ENCODE assay signal across 22 cellular contexts in genomic region chr18:66555585-66555984, GRCh38. TPM values are rescaled to one million over a fixed set of nuclear protein-coding genes. Genes with fewer than 3 reads are reported as not detected.
DNase-seq lines count a peak whose midpoint lies in the region; ATAC-seq, FAIRE-seq and TF ChIP-seq lines count a peak whose summit lies in the region.
"Had no signal": no experiment of that assay in that cellular context is flagged by ENCODE, and none has a peak within 500 bp of the region (broad histone marks: within the 10 kb centered on the region; RNA-seq: fewer than 3 reads in every experiment).

No MANE protein-coding gene starts in this region.

- H3K18ac ChIP-seq in IMR-90 (ENCODE audit: low read depth, low read length): no peak overlapping the region
- no peak overlapping the region for H3K18ac ChIP-seq in H1 (ENCODE audit: extremely low read depth, low read length)

- H3K4me1 ChIP-seq in HepG2 (ENCODE audit: insufficient read depth, low read length): no peaks in the 10 kb centered on the region
- no peaks in the 10 kb centered on the region for H3K4me1 ChIP-seq in right lobe of liver
- H3K4me1 ChIP-seq in IMR-90 (ENCODE audit: control insufficient read depth, insufficient read depth, low read length): no peaks in the 10 kb centered on the region
- H3K4me1 ChIP-seq in H1 (replicated peaks in 1 of 4; ENCODE audit: control insufficient read depth in 3 of 4, insufficient read depth in 4 of 4, low read length in 3 of 4): no peaks in the 10 kb centered on the region
- H3K4me1 ChIP-seq: BE2C, BLaER1 had no signal

- H3K56ac ChIP-seq in IMR-90 (ENCODE audit: extremely low read depth, insufficient read depth, low read length) (no peak overlapping the region), H1 (replicated peaks; ENCODE audit: insufficient read length, low read depth, low read length) (no peak overlapping the region)

- TF ChIP-seq EP300 in HepG2 (IDR thresholded peaks at IDR 0.05; ENCODE audit: low read depth in 2 of 2, low read length in 2 of 2) (no peak), HepG2 (CRISPR knock-in tag; IDR thresholded peaks at IDR 0.05; ENCODE audit: borderline replicate concordance) (no peak), H1 (IDR thresholded peaks at IDR 0.05; ENCODE audit: borderline replicate concordance in 1 of 2, low read depth in 2 of 2, low read length in 2 of 2) (no peak)

- H2BK20ac ChIP-seq in IMR-90 (ENCODE audit: low read depth, low read length) (no peak overlapping the region), H1 (ENCODE audit: low read length) (no peak overlapping the region)

- H3K14ac ChIP-seq in IMR-90 (replicated peaks; ENCODE audit: low read depth, low read length) (no peak overlapping the region), H1 (ENCODE audit: insufficient read length) (no peak overlapping the region)

- H2AK5ac ChIP-seq in IMR-90 (ENCODE audit: low read depth, low read length) (no peak overlapping the region), H1 (ENCODE audit: low read depth, low read length) (no peak overlapping the region)

- no peak overlapping the region for H3K4me2 ChIP-seq in HepG2 (ENCODE audit: low read depth, low read length)
- H3K4me2 ChIP-seq in IMR-90 (ENCODE audit: low read depth, low read length): no peak overlapping the region
- no peak overlapping the region for H3K4me2 ChIP-seq in H1 (ENCODE audit: insufficient read depth in 1 of 2, low read depth in 2 of 2, low read length in 2 of 2)
- H3K4me2 ChIP-seq: BLaER1 had no signal

- POLR2A ChIA-PET in HepG2 (lab: Yijun Ruan, JAX): no interaction called here
- POLR2A ChIA-PET in IMR-90 (lab: Charles Lee; ENCODE audit: unreplicated experiment): no interaction called here
- POLR2A ChIA-PET in H1 (lab: Charles Lee; ENCODE audit: partially characterized antibody): no interaction called here

- no peak overlapping the region for H3K9ac ChIP-seq in HepG2 (ENCODE audit: insufficient read depth, low read depth, low read length)
- H3K9ac ChIP-seq in IMR-90 (ENCODE audit: low read depth, low read length): no peak overlapping the region
- no peak overlapping the region for H3K9ac ChIP-seq in H1 (replicated peaks in 1 of 4; ENCODE audit: extremely low read depth in 1 of 4, low read depth in 3 of 4, low read length in 3 of 4)
- H3K9ac ChIP-seq: BLaER1 had no signal

- H4K5ac ChIP-seq in IMR-90 (ENCODE audit: low read depth, low read length) (no peak overlapping the region), H1 (ENCODE audit: insufficient read length, low read depth, low read length) (no peak overlapping the region)

- dilution Hi-C loops in IMR-90 (cut with HindIII; ENCODE audit: low sequenced_read_pairs, unreplicated experiment): no loop called here

- in situ Hi-C loops in HepG2 (cut with HindIII; ENCODE audit: extremely low pct_ligation_motif_present, low pct_unique_long_range_greater_than_20kb) (loop anchor here (25.0 kb wide), 1 partner anchor 632 kb away; no protein-coding TSS in a partner anchor), IMR-90 (cut with MboI; ENCODE audit: low sequenced_read_pairs) (no loop called here)

- H3K23me2 ChIP-seq in H1 (ENCODE audit: low read depth, low read length): no peaks in the 10 kb centered on the region

- TF ChIP-seq POLR2A in HepG2 (IDR thresholded peaks at IDR 0.05; ENCODE audit: insufficient read depth in 1 of 2, low read depth in 2 of 2, low read length in 2 of 2): no peak
- no peak for TF ChIP-seq POLR2A in right lobe of liver (IDR thresholded peaks at IDR 0.05)
- TF ChIP-seq POLR2A in IMR-90 (IDR thresholded peaks at IDR 0.05; ENCODE audit: low read depth, low read length): no peak
- no peak for TF ChIP-seq POLR2A in H1 (IDR thresholded peaks at IDR 0.05; ENCODE audit: control extremely low read depth in 1 of 2, low read depth in 2 of 2, low read length in 2 of 2)

- H3K79me2 ChIP-seq in HepG2 (ENCODE audit: insufficient read depth, low read length): no peaks in the 10 kb centered on the region
- no peaks in the 10 kb centered on the region for H3K79me2 ChIP-seq in H1 (ENCODE audit: control insufficient read depth in 1 of 2, insufficient read depth in 2 of 2, low read length in 2 of 2)

- FAIRE-seq in HepG2 (lab: Jason Lieb, UNC) (no peak), H1 (lab: Jason Lieb, UNC) (no peak), HTR-8/SVneo (lab: Jason Lieb, UNC) (no peak)
- FAIRE-seq: GM12891 had no signal

- H2AFZ ChIP-seq in HepG2 (ENCODE audit: low read length): no peak overlapping the region
- no peak overlapping the region for H2AFZ ChIP-seq in IMR-90 (replicated peaks; ENCODE audit: low read length, poor library complexity)
- H2AFZ ChIP-seq in H1 (ENCODE audit: low read length): no peak overlapping the region

- TF ChIP-seq CTCF in HepG2 (CRISPR knock-in tag; IDR thresholded peaks at IDR 0.05): no peak
- TF ChIP-seq CTCF in right lobe of liver (IDR thresholded peaks at IDR 0.05): no peak
- TF ChIP-seq CTCF in IMR-90 (conservative IDR thresholded peaks at IDR 0.05; ENCODE audit: low read depth, low read length): no peak
- TF ChIP-seq CTCF in H1 (IDR thresholded peaks at IDR 0.05; ENCODE audit: control extremely low read depth in 1 of 3, insufficient read depth in 1 of 3, low read depth in 1 of 3, low read length in 3 of 3): no peak

- H2BK15ac ChIP-seq in IMR-90 (ENCODE audit: low read depth, low read length) (no peak overlapping the region), H1 (ENCODE audit: low read length) (no peak overlapping the region)

- H3K4ac ChIP-seq in IMR-90 (ENCODE audit: low read depth, low read length) (no peak overlapping the region), H1 (replicated peaks; ENCODE audit: insufficient read length, low read depth, low read length) (no peak overlapping the region)

- no peak overlapping the region for H2BK12ac ChIP-seq in H1 (ENCODE audit: low read depth, low read length)

- no peaks in the 10 kb centered on the region for H3K79me1 ChIP-seq in IMR-90 (ENCODE audit: low read depth in 1 of 2, low read length in 2 of 2)
- H3K79me1 ChIP-seq in H1 (ENCODE audit: low read depth, low read length): no peaks in the 10 kb centered on the region

- intact Hi-C loops in HepG2 (cut with micrococcal nuclease; ENCODE audit: unreplicated experiment): no loop called here
- intact Hi-C loops in right lobe of liver (cut with DNase I): loop anchor here in 1 of 2 donors (10.0 kb wide), 1 partner anchor 189 kb away; no protein-coding TSS in a partner anchor
- intact Hi-C loops in IMR-90 (cut with micrococcal nuclease): no loop called here

- WGBS in HepG2 (ENCODE audit: low lambda C conversion rate): 52% methylated on average over 2 of the region's 2 CpGs
- 60% methylated on average over 2 of the region's 2 CpGs for WGBS in right lobe of liver (ENCODE audit: insufficient coverage, low coverage, low lambda C conversion rate, missing lambda C conversion rate)
- 100% methylated on average over 1 of the region's 2 CpGs; no CpG with 5 or more reads in 1 of the 2 experiments for WGBS in IMR-90 (ENCODE audit: extremely low coverage in 2 of 2, insufficient read length in 1 of 2), 2 experiments
- 97 to 100% methylated on average over 1 to 2 of the region's 2 CpGs for WGBS in H1 (ENCODE audit: extremely low coverage in 1 of 2, insufficient coverage in 1 of 2, insufficient read length in 1 of 2, insufficient replicate concordance in 2 of 2, low coverage in 1 of 2, low lambda C conversion rate in 2 of 2, missing lambda C conversion rate in 1 of 2), 2 experiments

- no peaks in the 10 kb centered on the region for H3K27me3 ChIP-seq in HepG2 (ENCODE audit: control insufficient read depth in 1 of 2, insufficient read depth in 2 of 2, low read length in 2 of 2)
- H3K27me3 ChIP-seq in right lobe of liver: peaks cover 0 to 5% of the 10 kb centered on the region in 2 donors
- no peaks in the 10 kb centered on the region for H3K27me3 ChIP-seq in IMR-90 (ENCODE audit: control insufficient read depth, insufficient read depth, low read length)
- H3K27me3 ChIP-seq in H1 (replicated peaks in 1 of 4; ENCODE audit: control insufficient read depth in 3 of 4, extremely low read depth in 1 of 4, insufficient read depth in 3 of 4, low read length in 3 of 4): no peaks in the 10 kb centered on the region
- H3K27me3 ChIP-seq: BE2C, BLaER1 had no signal

- BruUV-seq in HepG2 (replicated peaks; lab: Mats Ljungman, UMichigan) (no TSS peak), IMR-90 (replicated peaks; lab: Mats Ljungman, UMichigan) (no TSS peak)

- H3K4me3 ChIP-seq in HepG2 (replicated peaks in 1 of 3; ENCODE audit: insufficient read depth in 1 of 3, low read depth in 2 of 3, low read length in 3 of 3): no peak overlapping the region
- H3K4me3 ChIP-seq in right lobe of liver: no peak overlapping the region
- no peak overlapping the region for H3K4me3 ChIP-seq in IMR-90 (ENCODE audit: insufficient read depth, low read depth, low read length)
- no peak overlapping the region for H3K4me3 ChIP-seq in H1 (ENCODE audit: extremely low read depth in 1 of 4, insufficient read depth in 2 of 4, low read depth in 3 of 4, low read length in 4 of 4)
- H3K4me3 ChIP-seq: BLaER1 had no signal

- H4K91ac ChIP-seq in IMR-90 (ENCODE audit: insufficient read depth, low read depth, low read length) (no peak overlapping the region), H1 (replicated peaks; ENCODE audit: insufficient read length, low read length) (no peak overlapping the region)

- DNase-seq in HepG2 (ENCODE audit: low spot score) (no peak), right lobe of liver (no peak), IMR-90 (no peak), H1 (ENCODE audit: low read depth in 1 of 2, low spot score in 2 of 2) (no peak), HTR-8/SVneo (ENCODE audit: insufficient read length, low spot score) (no peak)
- DNase-seq: ACHN; BE2C; C1 segment of cervical spinal cord; CD4-positive, alpha-beta memory T cell; CD4-positive, CD25-positive, alpha-beta regulatory T cell; CD8-positive, alpha-beta memory T cell; COR-L47; DMS79 treated with DMSO at 0.1 percent for 48 hours; GF-D8 had no signal

- no peaks in the 10 kb centered on the region for H3K9me1 ChIP-seq in IMR-90 (ENCODE audit: insufficient read depth, low read length)

- no peak for ATAC-seq in HepG2
- no peak for ATAC-seq in right lobe of liver
- no peak for ATAC-seq in IMR-90 (ENCODE audit: low read depth)
- no peak for ATAC-seq in HG03442 (IDR thresholded peaks at IDR 0.05; ENCODE audit: unreplicated experiment)

- H2BK120ac ChIP-seq in IMR-90 (ENCODE audit: low read depth, low read length) (no peak overlapping the region), H1 (replicated peaks; ENCODE audit: low read depth, low read length) (no peak overlapping the region)

- H2AK9ac ChIP-seq in IMR-90 (replicated peaks; ENCODE audit: low read depth, low read length, poor library complexity): no peak overlapping the region

- H4K8ac ChIP-seq in IMR-90 (ENCODE audit: low read depth in 2 of 2, low read length in 2 of 2) (no peak overlapping the region), H1 (ENCODE audit: extremely low read depth, insufficient read depth, low read length) (no peak overlapping the region)

- H4K20me1 ChIP-seq in HepG2 (ENCODE audit: insufficient read depth, low read length) (no peaks in the 10 kb centered on the region), IMR-90 (ENCODE audit: insufficient read depth, low read length) (no peaks in the 10 kb centered on the region), H1 (replicated peaks in 1 of 2; ENCODE audit: control insufficient read depth in 1 of 2, insufficient read depth in 2 of 2, low read length in 2 of 2) (no peaks in the 10 kb centered on the region)
- H4K20me1 ChIP-seq: BLaER1 had no signal

- H3K9me3 ChIP-seq in HepG2 (ENCODE audit: low read length) (no peaks in the 10 kb centered on the region), right lobe of liver (no peaks in the 10 kb centered on the region), IMR-90 (ENCODE audit: control insufficient read depth, insufficient read depth, low read length) (no peaks in the 10 kb centered on the region; the same call in 1 of the 2 replicates), H1 (ENCODE audit: insufficient read depth in 2 of 2, low read depth in 1 of 2, low read length in 1 of 2) (no peaks in the 10 kb centered on the region)
- H3K9me3 ChIP-seq: BE2C, BLaER1 had no signal

- H2BK5ac ChIP-seq in IMR-90 (ENCODE audit: low read depth, low read length, poor library complexity, severe bottlenecking) (no peak overlapping the region), H1 (ENCODE audit: low read depth, low read length) (no peak overlapping the region)

- no peak overlapping the region for H3K27ac ChIP-seq in HepG2 (ENCODE audit: extremely low read length, insufficient read depth, low read length)
- no peak overlapping the region for H3K27ac ChIP-seq in right lobe of liver
- no peak overlapping the region for H3K27ac ChIP-seq in IMR-90 (ENCODE audit: insufficient read depth, low read length)
- no peak overlapping the region for H3K27ac ChIP-seq in H1 (ENCODE audit: low read depth, low read length)
- H3K27ac ChIP-seq: 22Rv1, BLaER1 had no signal

- TF ChIP-seq RAD21 in HepG2 (CRISPR knock-in tag; IDR thresholded peaks at IDR 0.05) (no peak), IMR-90 (IDR thresholded peaks at IDR 0.05; ENCODE audit: low read length) (no peak), H1 (IDR thresholded peaks at IDR 0.05 in 1 of 2, conservative IDR thresholded peaks at IDR 0.05 in 1 of 2; ENCODE audit: low read depth in 2 of 2, low read length in 2 of 2) (no peak)

- H3K23ac ChIP-seq in IMR-90 (ENCODE audit: low read depth, low read length) (no peak overlapping the region), H1 (ENCODE audit: insufficient read length) (no peak overlapping the region)

- CTCF ChIA-PET in HepG2 (lab: Yijun Ruan, JAX; ENCODE audit: low intra/inter-chr PET ratio, low total read pairs): no interaction called here
- CTCF ChIA-PET in IMR-90 (lab: Yijun Ruan, JAX): no interaction called here
- CTCF ChIA-PET in H1 (lab: Charles Lee; ENCODE audit: partially characterized antibody): no interaction called here

- H3K36me3 ChIP-seq in HepG2 (replicated peaks in 1 of 2; ENCODE audit: control insufficient read depth in 1 of 2, insufficient read depth in 2 of 2, low read length in 2 of 2) (no peaks in the 10 kb centered on the region), right lobe of liver (no peaks in the 10 kb centered on the region), IMR-90 (ENCODE audit: control insufficient read depth, insufficient read depth, low read length) (no peaks in the 10 kb centered on the region), H1 (ENCODE audit: control insufficient read depth in 2 of 4, insufficient read depth in 4 of 4, low read length in 3 of 4) (no peaks in the 10 kb centered on the region)
- H3K36me3 ChIP-seq: BE2C, BLaER1 had no signal

RNA-seq across cellular contexts. Expression of gene CDH19, which starts 48.3 kb away (rescaled TPM):
- total RNA-seq in HepG2 (2016; rRNA removed; fragmentation: Illumina TruSeq; extraction: Trizol): not detected in 2 replicates
- total RNA-seq in HepG2 (2016; cell fraction: cytosol; rRNA removed; fragmentation: Illumina TruSeq; extraction: Trizol; ENCODE audit: low read depth): not detected in 2 replicates
- not detected in 2 replicates for total RNA-seq in HepG2 (2016; cell fraction: insoluble cytoplasmic fraction; rRNA removed; fragmentation: Illumina TruSeq; extraction: Trizol)
- total RNA-seq in HepG2 (2016; cell fraction: membrane; rRNA removed; fragmentation: Illumina TruSeq; extraction: Trizol): not detected in 2 replicates
- not detected in 2 replicates for total RNA-seq in HepG2 (2016; cell fraction: nucleus; rRNA removed; fragmentation: Illumina TruSeq; extraction: Trizol)
- polyA plus RNA-seq in HepG2 (2011; rRNA removed): not detected in 2 replicates
- polyA plus RNA-seq in HepG2 (2011; cell fraction: cytosol; rRNA removed): not detected in 2 replicates
- not detected in 2 replicates for polyA plus RNA-seq in HepG2 (2011; cell fraction: nucleus; rRNA removed)
- not detected in 2 replicates for polyA plus RNA-seq in HepG2 (2012)
- not detected in 2 replicates for polyA plus RNA-seq in HepG2 (2016; cell fraction: cytosol; fragmentation: Illumina TruSeq; extraction: Trizol; ENCODE audit: low read depth)
- not detected in 2 replicates for polyA plus RNA-seq in HepG2 (2016; cell fraction: insoluble cytoplasmic fraction; fragmentation: Illumina TruSeq; extraction: Trizol; ENCODE audit: low read depth)
- polyA plus RNA-seq in HepG2 (2016; cell fraction: membrane; fragmentation: Illumina TruSeq; extraction: Trizol; ENCODE audit: low read depth): not detected in 2 replicates
- polyA plus RNA-seq in HepG2 (2016; cell fraction: nucleus; fragmentation: Illumina TruSeq; extraction: Trizol; ENCODE audit: insufficient read depth, low read depth): not detected in 2 replicates
- not detected in 2 replicates for polyA minus RNA-seq in HepG2 (2011; rRNA and poly(A)+ RNA removed; ENCODE audit: low replicate concordance)
- not detected in 2 replicates for polyA minus RNA-seq in HepG2 (2011; cell fraction: cytosol; rRNA and poly(A)+ RNA removed)
- polyA minus RNA-seq in HepG2 (2011; cell fraction: nucleus; rRNA and poly(A)+ RNA removed): not detected in 2 replicates
- total RNA-seq in right lobe of liver: 1 to 10 TPM in 5 of 6 experiments, under 1 TPM in 1; 0.84 to 4.6 (median 1.9) TPM
- total RNA-seq in IMR-90 (2012; rRNA removed): not detected in 2 replicates
- polyA plus RNA-seq in IMR-90 (2012; rRNA removed): not detected in 2 replicates
- polyA plus RNA-seq in IMR-90 (2012; cell fraction: cytosol; rRNA removed): not detected in 2 replicates
- not detected in 2 replicates for polyA plus RNA-seq in IMR-90 (2012; cell fraction: nucleus; rRNA removed; ENCODE audit: low replicate concordance)
- not detected in 2 replicates for total RNA-seq in H1 (2021; fragmentation: NEBNext Ultra II Directional; extraction: Animal tissue kit (Norgen Biotek cat#: 25700))
- not detected in 2 replicates for polyA plus RNA-seq in H1 (2011; rRNA removed)
- not detected for polyA plus RNA-seq in H1 (2011; cell fraction: cytosol; rRNA removed)
- polyA plus RNA-seq in H1 (2011; cell fraction: nucleus; rRNA removed): 0.06 TPM
- not detected in 4 replicates for polyA plus RNA-seq in H1 (2012, experiment 1 of 2)
- not detected for polyA plus RNA-seq in H1 (2012, experiment 2 of 2)
- polyA plus RNA-seq in H1 (2013, experiment 1 of 2): 0.04 TPM
- polyA plus RNA-seq in H1 (2013, experiment 2 of 2): 0.02 TPM
- polyA minus RNA-seq in H1 (2011; rRNA and poly(A)+ RNA removed): 0.47 TPM in 1 of 2 replicates, not detected in the other
- not detected for polyA minus RNA-seq in H1 (2011; cell fraction: cytosol; rRNA and poly(A)+ RNA removed)
- 0.40 TPM for polyA minus RNA-seq in H1 (2011; cell fraction: nucleus; rRNA and poly(A)+ RNA removed)
- total RNA-seq: A172; A673; CD4-positive, alpha-beta memory T cell; CD4-positive, CD25-positive, alpha-beta regulatory T cell; CD8-positive, alpha-beta memory T cell had no signal
- polyA plus RNA-seq: AG04450; CD14-positive monocyte; CD4-positive, alpha-beta memory T cell; CD4-positive, CD25-positive, alpha-beta regulatory T cell; CD8-positive, alpha-beta memory T cell had no signal

Comparison
In these comparisons a context has a peak if more than half of its experiments do, and no peak if none do; other contexts are left out.
1. Of the 41 proteins assayed by ChIP-seq in both HepG2 and H1: peak only in HepG2: none; only in H1: none; in both: CEBPB; in neither: 40.